In the genomic region with DNA sequence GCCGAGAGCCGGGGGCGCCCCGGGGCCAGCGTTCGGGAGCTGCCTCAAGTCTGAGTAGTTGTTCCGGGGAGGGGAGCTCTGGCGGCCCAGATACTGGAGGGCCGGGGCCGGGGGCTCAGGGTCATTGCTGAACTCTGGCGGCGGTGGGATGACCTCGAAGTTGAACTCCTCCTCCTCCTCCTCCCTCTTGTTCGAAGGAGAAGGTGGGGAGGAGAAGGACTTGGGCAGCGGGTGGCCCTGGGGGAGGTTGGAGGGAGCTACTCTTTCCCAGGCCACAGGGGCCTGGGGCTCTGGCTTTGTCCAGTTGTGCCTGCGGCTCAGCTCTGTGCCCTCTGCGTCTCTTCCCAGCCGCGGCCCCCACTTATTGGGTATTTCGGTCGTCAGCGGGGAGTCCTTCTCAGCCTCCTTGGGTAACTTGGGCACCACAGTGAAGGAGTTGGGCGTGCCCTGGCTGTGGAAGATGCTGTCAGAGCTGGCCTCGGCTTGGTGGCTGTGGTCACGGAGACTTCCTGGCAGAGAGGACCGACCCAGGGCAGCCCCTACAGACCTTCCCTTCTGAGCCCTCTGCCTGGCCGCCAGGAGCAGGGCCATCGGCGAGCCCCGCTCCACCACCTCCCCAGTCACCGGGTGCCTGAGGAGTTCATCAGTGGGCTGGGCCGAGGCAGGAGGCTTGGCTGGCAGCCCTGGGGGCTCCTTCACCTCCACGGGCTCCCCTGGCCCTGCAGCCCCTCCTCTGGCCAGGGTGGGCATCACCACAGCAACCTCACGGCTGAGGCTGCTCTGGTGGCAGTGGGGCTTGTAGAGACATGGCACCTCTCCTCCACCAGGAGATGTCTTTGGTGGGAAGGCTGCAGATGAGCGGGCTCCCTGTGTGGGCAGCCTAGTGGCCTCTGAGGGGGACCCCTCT, we compare ENCODE assay signal across 8 cellular contexts. TPM values are rescaled to one million over a fixed set of nuclear protein-coding genes. Genes with fewer than 3 reads are reported as not detected.
DNase-seq lines count a peak whose midpoint lies in the region; FAIRE-seq and TF ChIP-seq lines count a peak whose summit lies in the region.
"Had no signal": no experiment of that assay in that cellular context is flagged by ENCODE, and none has a peak within 500 bp of the region (broad histone marks: within the 10 kb centered on the region; RNA-seq: fewer than 3 reads in every experiment).

No MANE protein-coding gene starts in this region.

- H3K9me3 ChIP-seq in H9 (ENCODE audit: control insufficient read depth, low read depth, low read length) (no peaks in the 10 kb centered on the region), OCI-LY7 (ENCODE audit: low read length) (no peaks in the 10 kb centered on the region), spleen (peaks cover 0 to 3% (median under 1%) of the 10 kb centered on the region in 8 donors), GM23248 (ENCODE audit: low read depth) (no peaks in the 10 kb centered on the region)

- H2BK20ac ChIP-seq in H9 (ENCODE audit: low read depth, low read length, poor library complexity, severe bottlenecking) = no peak overlapping the region

- no peaks in the 10 kb centered on the region for H3K9me3 Mint-ChIP-seq in H9

- H3K27me3 ChIP-seq in H9 (ENCODE audit: insufficient read depth, low read length) (no peaks in the 10 kb centered on the region), spleen (replicated peaks in 1 of 7) (peaks cover 0 to 27% (median 7%) of the 10 kb centered on the region in 7 donors), GM23248 (replicated peaks; ENCODE audit: insufficient read depth) (no peaks in the 10 kb centered on the region)

- H3K36me3 ChIP-seq in OCI-LY7 (ENCODE audit: insufficient read depth, low read length) = no peaks in the 10 kb centered on the region
- no peaks in the 10 kb centered on the region for H3K36me3 ChIP-seq in spleen
- no peaks in the 10 kb centered on the region for H3K36me3 ChIP-seq in GM23248 (ENCODE audit: low read depth)

- BruUV-seq in OCI-LY7 (replicated peaks; lab: Mats Ljungman, UMichigan) = no TSS peak

- H3K27ac ChIP-seq in H9 (ENCODE audit: insufficient read length, low read depth, low read length) (no peak overlapping the region), OCI-LY7 (ENCODE audit: low read depth, low read length, poor library complexity, severe bottlenecking) (no peak overlapping the region), spleen (peak overlapping the region in 3 of 8 donors; percentile 47 to 62 (median 57)), GM23248 (no peak overlapping the region)

- H2BK120ac ChIP-seq in H9 (ENCODE audit: low read depth, low read length, poor library complexity, severe bottlenecking) = no peak overlapping the region

- peaks cover 36 to 65% (median 60%) of the 10 kb centered on the region in 3 experiments; a peak in 6 of 7 replicates for H3K36me3 Mint-ChIP-seq in H9 (ENCODE audit: insufficient read depth in 1 of 3, low read depth in 3 of 3)

- no peaks in the 10 kb centered on the region for H3K79me1 ChIP-seq in H9 (ENCODE audit: insufficient read depth, low read depth, low read length, poor library complexity, severe bottlenecking)

- H4K5ac ChIP-seq in H9 (ENCODE audit: insufficient read length, low read depth, low read length) = no peak overlapping the region

- H4K20me1 ChIP-seq in H9 (ENCODE audit: control insufficient read depth, insufficient read depth, insufficient read length) = no peaks in the 10 kb centered on the region
- H4K20me1 ChIP-seq in OCI-LY7 (ENCODE audit: insufficient read depth, low read length) = no peaks in the 10 kb centered on the region
- no peaks in the 10 kb centered on the region for H4K20me1 ChIP-seq in GM23248 (ENCODE audit: insufficient read depth)

- no CpG with 5 or more reads among the region's 35 CpGs for WGBS in H9 (ENCODE audit: extremely low coverage, insufficient read length, low lambda C conversion rate)
- WGBS in spleen, 5 donors = 45 to 57% (median 52%) methylated on average over 19 to 35 of the region's 35 CpGs
- WGBS in GM23248 (ENCODE audit: low coverage in 1 of 2, low lambda C conversion rate in 2 of 2, missing lambda C conversion rate in 2 of 2), 2 experiments = 85 to 88% methylated on average over 23 to 29 of the region's 35 CpGs

- H3K79me2 ChIP-seq in H9 (ENCODE audit: insufficient read depth, low read length) (no peaks in the 10 kb centered on the region), OCI-LY7 (ENCODE audit: insufficient read depth, low read depth, low read length) (no peaks in the 10 kb centered on the region), GM23248 (ENCODE audit: insufficient read depth) (no peaks in the 10 kb centered on the region)

- H3K23ac ChIP-seq in H9 (ENCODE audit: insufficient read length, low read depth, low read length) = no peak overlapping the region

- CTCF ChIA-PET in OCI-LY7 (lab: Charles Lee; ENCODE audit: unreplicated experiment) = no interaction called here

- no peak overlapping the region for H3K9ac ChIP-seq in H9 (ENCODE audit: extremely low read depth, insufficient read length, low read length)
- no peak overlapping the region for H3K9ac ChIP-seq in GM23248

- in situ Hi-C loops in GM23248 (cut with MboI) = no loop called here

- no peak overlapping the region for H3K27ac Mint-ChIP-seq in H9

- H3T11ph ChIP-seq in H9 (ENCODE audit: low read length) = no peak overlapping the region

- no peak overlapping the region for H3K14ac ChIP-seq in H9 (ENCODE audit: insufficient read depth, low read length)

- no peak for TF ChIP-seq POLR2A in spleen (IDR thresholded peaks at IDR 0.05)

- no peak overlapping the region for H3K4me2 ChIP-seq in H9 (ENCODE audit: insufficient read depth, insufficient read length, low read length)
- peak overlapping the region; percentile 87 for H3K4me2 ChIP-seq in OCI-LY7 (ENCODE audit: low read length)
- H3K4me2 ChIP-seq in GM23248 (ENCODE audit: unreplicated experiment) = no peak overlapping the region

- no peak overlapping the region for H3K56ac ChIP-seq in H9 (ENCODE audit: insufficient read length, low read depth, low read length)

- FAIRE-seq in HTR-8/SVneo (lab: Jason Lieb, UNC) = no peak
- FAIRE-seq: TTC549 had no signal

- H2AK5ac ChIP-seq in H9 (ENCODE audit: insufficient read length, low read length) = no peak overlapping the region

- no peak overlapping the region for H2BK15ac ChIP-seq in H9 (ENCODE audit: low read depth, low read length)

- H3K23me2 ChIP-seq in H9 (ENCODE audit: insufficient read length, low read depth, low read length, poor library complexity, severe bottlenecking) = peaks cover 3% of the 10 kb centered on the region

- no peak overlapping the region for H3K4ac ChIP-seq in H9 (ENCODE audit: low read depth, low read length)

- POLR2A ChIA-PET in OCI-LY7 (lab: Charles Lee) = interaction anchor here (0.5 to 0.6 kb wide), 3 partner anchors 14 to 1035 kb away, joined by 3 read pairs; no protein-coding TSS in a partner anchor

- TF ChIP-seq CTCF in H9 (conservative IDR thresholded peaks at IDR 0.05) (peak; percentile 41; the same call in 2 of the 3 replicates), OCI-LY7 (conservative IDR thresholded peaks at IDR 0.05; ENCODE audit: low read length) (no peak), fibroblast of pulmonary artery (IDR thresholded peaks at IDR 0.05; ENCODE audit: low read length, missing control alignments) (no peak), spleen (IDR thresholded peaks at IDR 0.05 in 8 of 11, conservative IDR thresholded peaks at IDR 0.05 in 3 of 11) (no peak)

- intact Hi-C loops in OCI-LY7 (cut with micrococcal nuclease; ENCODE audit: unreplicated experiment) (no loop called here), spleen (cut with DNase I; ENCODE audit: low total_unique reads) (no loop called here)

- H3K4me1 ChIP-seq in H9 (ENCODE audit: insufficient read depth, low read length) (no peaks in the 10 kb centered on the region), OCI-LY7 (ENCODE audit: insufficient read depth, low read length, poor library complexity, severe bottlenecking) (peaks cover 4% of the 10 kb centered on the region), spleen (peaks cover 3 to 26% (median 15%) of the 10 kb centered on the region in 6 donors), GM23248 (ENCODE audit: insufficient read depth) (peaks cover 19% of the 10 kb centered on the region)

- H2AFZ ChIP-seq in H9 (ENCODE audit: low read length) (no peak overlapping the region), OCI-LY7 (ENCODE audit: low read length) (peak overlapping the region; percentile 85), GM23248 (no peak overlapping the region)

- peaks cover 21% of the 10 kb centered on the region for H3F3A ChIP-seq in GM23248 (ENCODE audit: insufficient read depth)

- H2BK12ac ChIP-seq in H9 (ENCODE audit: insufficient read length, low read depth, low read length) = no peak overlapping the region

- no peak overlapping the region for H3K18ac ChIP-seq in H9 (ENCODE audit: insufficient read length, low read depth, low read length)

- H4K8ac ChIP-seq in H9 (replicated peaks; ENCODE audit: insufficient read length, low read depth, low read length) = no peak overlapping the region

- H3K4me1 Mint-ChIP-seq in H9 = peaks cover 9 to 28% of the 10 kb centered on the region in 2 experiments

- no peak overlapping the region for H4K91ac ChIP-seq in H9 (ENCODE audit: insufficient read length, low read depth, low read length)

- DNase-seq in H9 = peak; percentile 65
- no peak for DNase-seq in OCI-LY7 (ENCODE audit: low spot score)
- DNase-seq in fibroblast of pulmonary artery (ENCODE audit: low read depth) = no peak
- DNase-seq in spleen = no peak
- no peak for DNase-seq in HTR-8/SVneo (ENCODE audit: insufficient read length, low spot score)
- no peak for DNase-seq in effector CD4-positive, alpha-beta T cell
- DNase-seq in GM23248 = no peak

- H2BK5ac ChIP-seq in H9 (ENCODE audit: insufficient read length, low read length) = no peak overlapping the region

- H3K4me3 ChIP-seq in OCI-LY7 (ENCODE audit: low read depth, low read length, poor library complexity, severe bottlenecking) (peak overlapping the region; percentile 62), fibroblast of pulmonary artery (replicated peaks; ENCODE audit: low read depth, low read length) (peak overlapping the region; percentile 21), spleen (peak overlapping the region; percentile 40 to 73 (median 48)), GM23248 (no peak overlapping the region)

- no peaks in the 10 kb centered on the region for H3K9me2 ChIP-seq in OCI-LY7 (ENCODE audit: insufficient read depth, low read length)
- no peaks in the 10 kb centered on the region for H3K9me2 ChIP-seq in GM23248 (ENCODE audit: insufficient read depth)

- H3K4me3 Mint-ChIP-seq in H9 = peak overlapping the region in 1 of 2 experiments; percentile 42; a peak in 2 of 5 replicates

- H3K27me3 Mint-ChIP-seq in H9 (ENCODE audit: low read depth) = peaks cover 2% of the 10 kb centered on the region

RNA-seq across cellular contexts. Expression of gene C6orf132, which starts 37.4 kb away (rescaled TPM):
- 45.1 and 48.4 TPM in 2 replicates for total RNA-seq in H9 (2021)
- total RNA-seq in OCI-LY7 (2014; rRNA removed; shearing (Covaris generic)) = 0.03 TPM in 2 replicates
- total RNA-seq in OCI-LY7 (2022) = not detected in 2 replicates
- under 1 TPM in 4 of 7 donors, not detected in 3; 0.05 to 0.27 (median 0.19) TPM for total RNA-seq in spleen
- polyA plus RNA-seq in spleen = under 1 TPM; 0.11 to 0.17 (median 0.13) TPM
- total RNA-seq in GM23248 (2014; rRNA removed; shearing (Covaris generic)) = 4.2 and 5.2 TPM in 2 replicates
- 2.8 and 3.2 TPM in 2 replicates for polyA plus RNA-seq in GM23248 (2016; fragmentation: Nextera tagmentation; extraction: Ambion mirVana)

RNA-seq across cellular contexts. Expression of gene TAF8, which starts 54.7 kb away (rescaled TPM):
- total RNA-seq in H9 (2021) (30.4 and 32.9 TPM in 2 replicates), OCI-LY7 (2022) (47.8 and 56.0 TPM in 2 replicates), spleen (10 to 100 TPM; 32.1 to 56.3 (median 38.8) TPM)
- 33.2 and 35.1 TPM in 2 replicates for total RNA-seq in OCI-LY7 (2014; rRNA removed; shearing (Covaris generic))
- polyA plus RNA-seq in spleen (10 to 100 TPM in 1 of 3 donors, 1 to 10 TPM in 2; 8.2 to 12.5 (median 8.8) TPM), GM23248 (2016; fragmentation: Nextera tagmentation; extraction: Ambion mirVana) (6.9 and 7.4 TPM in 2 replicates)
- 8.6 and 17.2 TPM in 2 replicates for total RNA-seq in GM23248 (2014; rRNA removed; shearing (Covaris generic))
